In the genomic region with DNA sequence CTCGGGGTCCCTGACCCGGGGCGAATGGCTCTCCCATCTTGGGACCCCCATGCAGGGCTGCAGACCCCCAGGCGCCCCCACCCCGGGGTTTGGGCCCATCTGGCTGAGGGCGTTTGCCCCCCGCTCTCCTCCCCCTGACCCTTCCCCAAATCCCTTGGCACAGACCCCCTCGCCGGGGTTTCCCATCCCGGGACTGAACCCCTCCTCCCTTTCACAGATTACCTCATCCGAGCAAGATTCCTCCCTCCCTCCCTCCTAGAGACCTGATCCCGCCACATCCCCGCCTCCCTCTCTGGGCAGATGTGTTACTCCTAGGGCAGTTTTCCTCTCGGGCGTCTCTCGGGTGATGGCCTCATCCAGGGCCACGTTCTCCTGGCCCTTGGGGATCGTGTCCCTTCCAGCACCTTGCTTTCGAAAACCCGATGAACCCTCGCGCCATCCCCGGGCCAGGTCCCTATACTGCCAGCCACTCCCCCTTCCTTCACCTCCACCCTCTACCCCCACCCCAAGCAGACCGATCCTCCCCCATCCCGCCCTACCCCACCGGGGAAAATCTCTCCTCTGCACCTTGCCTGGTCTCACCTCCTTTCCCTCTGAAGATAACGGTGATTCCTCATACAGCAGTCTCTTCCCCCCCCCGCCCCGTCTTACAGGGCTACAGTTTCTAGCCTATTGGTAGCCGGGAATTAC, we compare ENCODE assay signal across 8 cellular contexts. TPM values are rescaled to one million over a fixed set of nuclear protein-coding genes. Genes with fewer than 3 reads are reported as not detected.
DNase-seq lines count a peak whose midpoint lies in the region; ATAC-seq and TF ChIP-seq lines count a peak whose summit lies in the region.

No MANE protein-coding gene starts in this region.

- peaks cover 51% of the 10 kb centered on the region for H4K20me1 ChIP-seq in DND-41 (ENCODE audit: insufficient read depth, low read length)

- H3K4me3 ChIP-seq in DND-41 (ENCODE audit: low read depth in 1 of 2, low read length in 2 of 2) (peak overlapping the region; percentile 74 to 85), MG63 (peak overlapping the region; percentile 90), right lobe of liver (peak overlapping the region; percentile 79 to 94 (median 92))

- 1% methylated on average over 24 of the region's 30 CpGs for WGBS in right lobe of liver (ENCODE audit: insufficient coverage, low coverage, low lambda C conversion rate, missing lambda C conversion rate)

- ATAC-seq in DND-41 (ENCODE audit: insufficient read depth, low read depth) (no peak), right lobe of liver (peak in 1 of 4 donors; percentile 7), GM19463 (IDR thresholded peaks at IDR 0.05; ENCODE audit: unreplicated experiment) (no peak), HG03025 (IDR thresholded peaks at IDR 0.05; ENCODE audit: low FRiP score, unreplicated experiment) (no peak)

- TF ChIP-seq CTCF in DND-41 (IDR thresholded peaks at IDR 0.05; ENCODE audit: borderline replicate concordance, extremely low read depth, low read length, poor library complexity, severe bottlenecking) (no peak), right lobe of liver (IDR thresholded peaks at IDR 0.05) (no peak)

- DNase-seq in DND-41 = peak; percentile 57
- DNase-seq in MG63 = peak; percentile 40
- peak; percentile 38 to 39 for DNase-seq in activated CD4-positive, alpha-beta T cell treated with anti-CD3 and anti-CD28 coated beads for 4 hours
- peak; percentile 45 for DNase-seq in dedifferentiated amniotic fluid mesenchymal stem cell (ENCODE audit: extremely low spot score)
- DNase-seq in right lobe of liver = peak; percentile 41 to 64 (median 49)
- peak; percentile 26 to 45 for DNase-seq in stimulated activated CD4-positive, alpha-beta T cell treated with anti-CD3 and anti-CD28 coated beads, Interleukin-4, amount 100 ng/mL, for 48 hours (ENCODE audit: low read depth in 2 of 2)

- intact Hi-C loops in right lobe of liver (cut with DNase I) = no loop called here

- H3K4me2 ChIP-seq in DND-41 (ENCODE audit: insufficient read depth, low read length) = peak overlapping the region; percentile 89

- peak overlapping the region; percentile 94 for H3K9ac ChIP-seq in DND-41 (ENCODE audit: low read depth, low read length)

- H3K36me3 ChIP-seq in DND-41 (ENCODE audit: insufficient read depth, low read length) (peaks cover 26% of the 10 kb centered on the region), MG63 (peaks cover 16% of the 10 kb centered on the region), right lobe of liver (no peaks in the 10 kb centered on the region)

- no peaks in the 10 kb centered on the region for H3K9me3 ChIP-seq in DND-41 (ENCODE audit: insufficient read depth, low read length, severe bottlenecking)
- H3K9me3 ChIP-seq in MG63 = no peaks in the 10 kb centered on the region
- H3K9me3 ChIP-seq in right lobe of liver = no peaks in the 10 kb centered on the region

- TF ChIP-seq POLR2A in right lobe of liver (IDR thresholded peaks at IDR 0.05) = no peak

- peaks cover 69% of the 10 kb centered on the region for H3K79me2 ChIP-seq in DND-41 (ENCODE audit: insufficient read depth, low read length)

- H3K27ac ChIP-seq in DND-41 (ENCODE audit: low read length) = peak overlapping the region; percentile 81
- peak overlapping the region; percentile 73 to 89 (median 89) for H3K27ac ChIP-seq in right lobe of liver

- H3K27me3 ChIP-seq in DND-41 (ENCODE audit: insufficient read depth, low read length, poor library complexity) (no peaks in the 10 kb centered on the region), MG63 (no peaks in the 10 kb centered on the region), right lobe of liver (no peaks in the 10 kb centered on the region)

- peak overlapping the region; percentile 48; the same call in 1 of the 2 replicates for H2AFZ ChIP-seq in DND-41 (ENCODE audit: low read depth, low read length)

- H3K4me1 ChIP-seq in DND-41 (ENCODE audit: insufficient read depth, low read length) (peaks cover 56% of the 10 kb centered on the region), right lobe of liver (peaks cover 0 to 34% (median 1%) of the 10 kb centered on the region in 4 donors)

RNA-seq across cellular contexts. Expression of a gene that starts 0.9 kb away (rescaled TPM):
- total RNA-seq in MG63 (2014; rRNA removed; shearing (Covaris generic); ENCODE audit: low replicate concordance) = 6.5 and 11.9 TPM in 2 replicates
- 10 to 100 TPM; 15.5 to 24.9 (median 19.5) TPM for total RNA-seq in right lobe of liver

RNA-seq across cellular contexts. Expression of a gene that starts 35.8 kb away (rescaled TPM):
- total RNA-seq in MG63 (2014; rRNA removed; shearing (Covaris generic); ENCODE audit: low replicate concordance) = 113 and 709 TPM in 2 replicates
- total RNA-seq in right lobe of liver = 100 to 1,000 TPM in 1 of 6 experiments, 10 to 100 TPM in 5; 32.6 to 127 (median 89.5) TPM
